In the genomic region with DNA sequence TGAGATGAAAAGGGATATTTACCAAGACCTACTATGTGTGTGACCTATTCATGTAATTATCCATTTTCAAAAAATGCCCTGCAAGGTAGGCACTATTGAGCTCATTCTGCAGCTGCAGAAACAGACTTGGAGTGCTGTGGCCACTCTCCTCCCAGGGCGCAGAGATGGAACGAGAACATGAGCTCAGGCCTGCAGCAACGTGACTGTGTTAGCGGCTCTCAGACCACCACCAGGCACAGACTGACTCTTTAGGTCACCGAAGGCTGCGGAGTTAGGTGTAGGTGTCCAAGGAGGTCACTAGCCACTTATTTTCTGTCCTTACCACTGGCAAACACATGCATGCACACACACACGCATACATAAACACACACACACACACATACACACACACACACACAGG, we compare ENCODE assay signal across 1 cellular context.
TF ChIP-seq lines count a peak whose summit lies in the region.

No MANE protein-coding gene starts in this region.

TF ChIP-seq in H1, 55 proteins besides CTCF, POLR2A, EP300 and RAD21:
- TF ChIP-seq RFX5 (IDR thresholded peaks at IDR 0.05; ENCODE audit: borderline replicate concordance, low read depth, low read length) (no peak), MAFK (IDR thresholded peaks at IDR 0.05; ENCODE audit: low read depth, low read length) (no peak), SIX5 (IDR thresholded peaks at IDR 0.05; ENCODE audit: low read depth, low read length) (no peak), RNF2 (IDR thresholded peaks at IDR 0.05; ENCODE audit: borderline replicate concordance, low read depth, low read length, missing control alignments, poor library complexity, severe bottlenecking) (no peak), BRCA1 (IDR thresholded peaks at IDR 0.05; ENCODE audit: low read depth, low read length) (no peak), PHF8 (conservative IDR thresholded peaks at IDR 0.05; ENCODE audit: low read depth, low read length) (no peak), KDM5A (IDR thresholded peaks at IDR 0.05; ENCODE audit: low read length) (no peak), TCF12 (IDR thresholded peaks at IDR 0.05; ENCODE audit: low read depth, low read length) (no peak), EGR1 (IDR thresholded peaks at IDR 0.05; ENCODE audit: borderline replicate concordance, low read depth, low read length) (no peak), BACH1 (IDR thresholded peaks at IDR 0.05; ENCODE audit: low read length) (no peak), CREB1 (IDR thresholded peaks at IDR 0.05) (no peak), TBP (IDR thresholded peaks at IDR 0.05; ENCODE audit: low read depth, low read length) (no peak)
- TF ChIP-seq, protein P1, sequence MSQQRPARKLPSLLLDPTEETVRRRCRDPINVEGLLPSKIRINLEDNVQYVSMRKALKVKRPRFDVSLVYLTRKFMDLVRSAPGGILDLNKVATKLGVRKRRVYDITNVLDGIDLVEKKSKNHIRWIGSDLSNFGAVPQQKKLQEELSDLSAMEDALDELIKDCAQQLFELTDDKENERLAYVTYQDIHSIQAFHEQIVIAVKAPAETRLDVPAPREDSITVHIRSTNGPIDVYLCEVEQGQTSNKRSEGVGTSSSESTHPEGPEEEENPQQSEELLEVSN (IDR thresholded peaks at IDR 0.05), result no peak
- TF ChIP-seq, protein P2, sequence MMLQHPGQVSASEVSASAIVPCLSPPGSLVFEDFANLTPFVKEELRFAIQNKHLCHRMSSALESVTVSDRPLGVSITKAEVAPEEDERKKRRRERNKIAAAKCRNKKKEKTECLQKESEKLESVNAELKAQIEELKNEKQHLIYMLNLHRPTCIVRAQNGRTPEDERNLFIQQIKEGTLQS (IDR thresholded peaks at IDR 0.05; ENCODE audit: insufficient read depth, low read depth, low read length), result no peak
- TF ChIP-seq, protein P3, sequence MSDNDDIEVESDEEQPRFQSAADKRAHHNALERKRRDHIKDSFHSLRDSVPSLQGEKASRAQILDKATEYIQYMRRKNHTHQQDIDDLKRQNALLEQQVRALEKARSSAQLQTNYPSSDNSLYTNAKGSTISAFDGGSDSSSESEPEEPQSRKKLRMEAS (IDR thresholded peaks at IDR 0.05), result no peak
- TF ChIP-seq, protein P4, sequence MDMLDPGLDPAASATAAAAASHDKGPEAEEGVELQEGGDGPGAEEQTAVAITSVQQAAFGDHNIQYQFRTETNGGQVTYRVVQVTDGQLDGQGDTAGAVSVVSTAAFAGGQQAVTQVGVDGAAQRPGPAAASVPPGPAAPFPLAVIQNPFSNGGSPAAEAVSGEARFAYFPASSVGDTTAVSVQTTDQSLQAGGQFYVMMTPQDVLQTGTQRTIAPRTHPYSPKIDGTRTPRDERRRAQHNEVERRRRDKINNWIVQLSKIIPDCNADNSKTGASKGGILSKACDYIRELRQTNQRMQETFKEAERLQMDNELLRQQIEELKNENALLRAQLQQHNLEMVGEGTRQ (IDR thresholded peaks at IDR 0.05; ENCODE audit: low read length), result no peak
